In the genomic region with DNA sequence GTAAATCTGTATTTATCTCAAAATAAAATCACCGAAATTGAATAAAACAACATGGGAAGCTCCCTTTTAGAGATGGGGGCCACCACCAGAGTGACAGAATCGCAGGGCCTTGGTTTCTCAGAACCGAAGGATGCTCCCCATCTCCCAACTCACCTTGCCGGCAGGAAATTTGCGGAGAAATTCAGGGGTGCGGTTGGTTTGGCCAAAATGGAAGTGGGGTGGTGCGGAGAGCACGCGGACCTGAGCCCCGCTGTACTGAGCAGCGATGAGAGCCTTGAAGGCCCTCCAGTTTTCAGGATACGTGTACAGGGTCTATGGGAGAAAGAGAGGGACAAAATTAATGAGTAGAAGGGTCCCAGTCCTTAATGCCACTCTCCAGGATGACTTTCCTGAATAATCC, we compare ENCODE assay signal across 8 cellular contexts. TPM values are rescaled to one million over a fixed set of nuclear protein-coding genes. Genes with fewer than 3 reads are reported as not detected.
A peak's percentile ranks its signal among the peaks of the same experiment; 100 is the strongest.
DNase-seq lines count a peak whose midpoint lies in the region; ATAC-seq and TF ChIP-seq lines count a peak whose summit lies in the region.

No MANE protein-coding gene starts in this region.

- no peaks in the 10 kb centered on the region for H3K9me3 ChIP-seq in ES-I3 (ENCODE audit: control insufficient read depth, insufficient read depth, low read length)
- H3K9me3 ChIP-seq in RWPE2 (ENCODE audit: severe bottlenecking): no peaks in the 10 kb centered on the region
- H3K9me3 ChIP-seq in esophagus muscularis mucosa: no peaks in the 10 kb centered on the region
- H3K9me3 ChIP-seq in parathyroid adenoma (ENCODE audit: control insufficient read depth, low read length): no peaks in the 10 kb centered on the region

- no peak for TF ChIP-seq EP300 in esophagus muscularis mucosa (IDR thresholded peaks at IDR 0.05)

- TF ChIP-seq POLR2A in esophagus muscularis mucosa (IDR thresholded peaks at IDR 0.05; ENCODE audit: low read depth): no peak

- H3K36me3 ChIP-seq in ES-I3 (ENCODE audit: insufficient read depth, low read length): peaks cover 42% of the 10 kb centered on the region
- peaks cover 57% of the 10 kb centered on the region for H3K36me3 ChIP-seq in RWPE2 (ENCODE audit: low read depth)
- peaks cover 46 to 71% (median 65%) of the 10 kb centered on the region in 4 donors for H3K36me3 ChIP-seq in esophagus muscularis mucosa
- no peaks in the 10 kb centered on the region for H3K36me3 ChIP-seq in parathyroid adenoma (ENCODE audit: control insufficient read depth, insufficient read depth, low read length)

- 79% methylated on average over 12 of the region's 12 CpGs for WGBS in esophagus muscularis mucosa

- H3K27ac ChIP-seq in RWPE2 (ENCODE audit: poor library complexity, severe bottlenecking) (peak overlapping the region; percentile 79), esophagus muscularis mucosa (replicated peaks in 1 of 4) (peak overlapping the region; percentile 82 to 96 (median 90)), parathyroid adenoma (no peak overlapping the region)

- DNase-seq in RWPE2 (ENCODE audit: low spot score) (no peak), esophagus muscularis mucosa (ENCODE audit: extremely low spot score) (no peak), NOMO-1 treated with DMSO at 0.1 percent for 48 hours (lab: John Stamatoyannopoulos, UW; ENCODE audit: unreplicated experiment) (no peak), activated gamma-delta T cell (lab: John Stamatoyannopoulos, UW) (no peak), 8988T (no peak)
- no peak for DNase-seq in stimulated activated CD8-positive, alpha-beta memory T cell treated with anti-CD3 and anti-CD28 coated beads, Interleukin-4, amount 100 ng/mL, for 48 hours

- peak overlapping the region; percentile 84 for H3K4me2 ChIP-seq in parathyroid adenoma (ENCODE audit: low read length)

- H3K9ac ChIP-seq in ES-I3 (ENCODE audit: low read depth, low read length) (peak overlapping the region; percentile 99), parathyroid adenoma (no peak overlapping the region)

- no peaks in the 10 kb centered on the region for H3K27me3 ChIP-seq in RWPE2 (ENCODE audit: insufficient read depth, poor library complexity, severe bottlenecking)
- no peaks in the 10 kb centered on the region for H3K27me3 ChIP-seq in esophagus muscularis mucosa
- H3K27me3 ChIP-seq in parathyroid adenoma (ENCODE audit: control insufficient read depth, insufficient read depth, low read length): no peaks in the 10 kb centered on the region

- no peak for ATAC-seq in RWPE2 (ENCODE audit: low read depth)

- no peak overlapping the region for H2AFZ ChIP-seq in parathyroid adenoma

- peak overlapping the region; percentile 61 for H3K4me3 ChIP-seq in RWPE2 (ENCODE audit: severe bottlenecking)
- H3K4me3 ChIP-seq in esophagus muscularis mucosa: peak overlapping the region; percentile 74 to 84 (median 81)
- no peak overlapping the region for H3K4me3 ChIP-seq in parathyroid adenoma (ENCODE audit: low read depth, low read length)

- H3K79me2 ChIP-seq in parathyroid adenoma: no peaks in the 10 kb centered on the region

- intact Hi-C loops in esophagus muscularis mucosa (cut with DNase I): no loop called here

- no peak for TF ChIP-seq CTCF in RWPE2 (IDR thresholded peaks at IDR 0.05; ENCODE audit: poor library complexity, severe bottlenecking)
- no peak for TF ChIP-seq CTCF in esophagus muscularis mucosa (IDR thresholded peaks at IDR 0.05)
- no peak for TF ChIP-seq CTCF in parathyroid adenoma (IDR thresholded peaks at IDR 0.05)

- H3K4me1 ChIP-seq in ES-I3 (ENCODE audit: insufficient read depth, low read length): peaks cover 18% of the 10 kb centered on the region
- H3K4me1 ChIP-seq in RWPE2 (ENCODE audit: insufficient read depth, poor library complexity, severe bottlenecking): peaks cover 7% of the 10 kb centered on the region
- H3K4me1 ChIP-seq in esophagus muscularis mucosa: peaks cover 42 to 70% (median 64%) of the 10 kb centered on the region in 4 donors
- no peaks in the 10 kb centered on the region for H3K4me1 ChIP-seq in parathyroid adenoma

RNA-seq across cellular contexts. Expression of gene EEF1G, which starts 1.3 kb away (rescaled TPM):
- 1,000 to 10,000 TPM; 1,068 to 1,537 (median 1,375) TPM for total RNA-seq in esophagus muscularis mucosa

RNA-seq across cellular contexts. Expression of gene TUT1, which starts 18.9 kb away (rescaled TPM):
- total RNA-seq in esophagus muscularis mucosa: 1 to 10 TPM; 4.2 to 8.0 (median 6.0) TPM

RNA-seq across cellular contexts. Expression of gene AHNAK, which starts 25.8 kb away (rescaled TPM):
- total RNA-seq in esophagus muscularis mucosa: 1,000 to 10,000 TPM; 1,278 to 2,374 (median 1,866) TPM

RNA-seq across cellular contexts. Expression of gene MTA2, which starts 29.2 kb away (rescaled TPM):
- 10 to 100 TPM; 60.2 to 91.4 (median 88.3) TPM for total RNA-seq in esophagus muscularis mucosa

RNA-seq across cellular contexts. Expression of gene EML3, which starts 40.1 kb away (rescaled TPM):
- total RNA-seq in esophagus muscularis mucosa: 10 to 100 TPM; 27.0 to 33.6 (median 29.0) TPM
